ENCODE assay signal across 1 cellular context in the genomic region with DNA sequence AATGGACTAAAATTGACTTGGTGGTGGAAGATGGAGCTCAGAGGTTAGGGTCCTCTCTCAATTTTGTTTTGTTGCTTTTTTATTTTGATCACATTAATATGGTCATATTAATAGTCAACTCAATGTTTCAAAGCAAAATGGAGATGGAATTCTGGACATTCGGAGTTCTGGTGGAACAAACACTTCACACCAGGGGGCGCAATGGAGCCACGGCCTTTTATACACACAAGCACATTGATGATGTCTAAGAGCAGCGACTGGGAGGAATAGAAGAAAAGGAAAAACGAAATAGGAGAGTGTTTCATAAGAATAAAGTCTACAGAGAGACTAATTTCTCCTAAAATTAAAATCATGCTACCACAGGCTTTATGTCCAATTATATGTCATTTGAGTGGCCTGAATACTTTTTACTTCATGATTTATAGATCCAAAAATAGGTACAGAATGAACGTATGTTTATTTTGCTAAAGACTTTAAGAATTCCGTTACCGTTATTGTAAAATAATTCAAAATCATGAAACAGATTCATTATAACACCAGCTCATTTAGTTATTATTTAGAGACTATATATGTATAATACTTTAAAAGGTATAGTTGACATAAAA.
A peak's percentile ranks its signal among the peaks of the same experiment; 100 is the strongest.
TF ChIP-seq lines count a peak whose summit lies in the region.

No MANE protein-coding gene starts in this region.

TF ChIP-seq in HepG2, 621 proteins besides CTCF, POLR2A, EP300 and RAD21 (continued from another document):
- TF ChIP-seq, protein P1, sequence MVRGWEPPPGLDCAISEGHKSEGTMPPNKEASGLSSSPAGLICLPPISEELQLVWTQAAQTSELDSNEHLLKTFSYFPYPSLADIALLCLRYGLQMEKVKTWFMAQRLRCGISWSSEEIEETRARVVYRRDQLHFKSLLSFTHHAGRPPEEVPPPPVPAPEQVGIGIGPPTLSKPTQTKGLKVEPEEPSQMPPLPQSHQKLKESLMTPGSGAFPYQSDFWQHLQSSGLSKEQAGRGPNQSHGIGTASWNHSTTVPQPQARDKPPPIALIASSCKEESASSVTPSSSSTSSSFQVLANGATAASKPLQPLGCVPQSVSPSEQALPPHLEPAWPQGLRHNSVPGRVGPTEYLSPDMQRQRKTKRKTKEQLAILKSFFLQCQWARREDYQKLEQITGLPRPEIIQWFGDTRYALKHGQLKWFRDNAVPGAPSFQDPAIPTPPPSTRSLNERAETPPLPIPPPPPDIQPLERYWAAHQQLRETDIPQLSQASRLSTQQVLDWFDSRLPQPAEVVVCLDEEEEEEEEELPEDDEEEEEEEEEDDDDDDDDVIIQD (CRISPR knock-in tag; IDR thresholded peaks at IDR 0.05; ENCODE audit: low read depth) = peak; percentile 44; the same call in 1 of the 2 replicates
- peak; percentile 77 for TF ChIP-seq ATF1 (CRISPR knock-in tag; IDR thresholded peaks at IDR 0.05)
- no peak for TF ChIP-seq ZNF772 (CRISPR knock-in tag; IDR thresholded peaks at IDR 0.05)
- TF ChIP-seq, protein P2, sequence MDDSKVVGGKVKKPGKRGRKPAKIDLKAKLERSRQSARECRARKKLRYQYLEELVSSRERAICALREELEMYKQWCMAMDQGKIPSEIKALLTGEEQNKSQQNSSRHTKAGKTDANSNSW (CRISPR knock-in tag; IDR thresholded peaks at IDR 0.05; ENCODE audit: borderline replicate concordance) = no peak
